In the genomic region with DNA sequence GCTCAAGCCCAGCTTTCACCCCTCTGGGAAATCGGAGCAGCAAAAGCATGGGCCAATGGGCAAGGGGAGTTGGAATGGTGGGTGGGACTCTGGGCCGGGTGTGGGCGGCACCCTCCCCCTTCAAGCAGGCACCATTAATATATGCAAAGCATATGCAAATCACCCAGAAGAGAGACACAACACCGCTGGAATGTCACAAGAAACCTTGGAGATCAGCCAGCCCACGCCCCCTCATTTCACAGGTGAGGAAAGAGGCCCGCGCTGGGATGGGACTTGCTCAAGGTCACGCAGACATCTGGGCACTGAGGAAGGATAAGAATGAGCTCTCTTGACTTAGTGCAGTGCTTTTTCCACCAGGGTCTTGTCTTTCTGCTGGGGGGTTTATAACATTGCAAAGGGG, we compare ENCODE assay signal across 15 cellular contexts. TPM values are rescaled to one million over a fixed set of nuclear protein-coding genes. Genes with fewer than 3 reads are reported as not detected.
DNase-seq lines count a peak whose midpoint lies in the region; ATAC-seq and TF ChIP-seq lines count a peak whose summit lies in the region.
"Had no signal": no experiment of that assay in that cellular context is flagged by ENCODE, and none has a peak within 500 bp of the region (broad histone marks: within the 10 kb centered on the region; RNA-seq: fewer than 3 reads in every experiment).

No MANE protein-coding gene starts in this region.

- no peak overlapping the region for H3K27ac ChIP-seq in breast epithelium
- peak overlapping the region; percentile 57 for H3K27ac ChIP-seq in angular gyrus (ENCODE audit: low read depth, low read length)
- peak overlapping the region; percentile 58 for H3K27ac ChIP-seq in layer of hippocampus (ENCODE audit: low read depth, low read length)
- H3K27ac ChIP-seq: coronary artery, foreskin keratinocyte, SJCRH30, tibial artery had no signal

- no peaks in the 10 kb centered on the region for H3K9me3 ChIP-seq in breast epithelium
- H3K9me3 ChIP-seq: SJCRH30, tibial artery had no signal

- H3K27me3 Mint-ChIP-seq in MCF 10A (ENCODE audit: insufficient read depth, unreplicated experiment) = peaks cover 24% of the 10 kb centered on the region

- BruUV-seq in MCF 10A (replicated peaks; lab: Mats Ljungman, UMichigan) = no TSS peak

- no peaks in the 10 kb centered on the region for H3K36me3 ChIP-seq in breast epithelium
- H3K36me3 ChIP-seq: SJCRH30, tibial artery had no signal

- H3K4me1 Mint-ChIP-seq in MCF 10A (ENCODE audit: insufficient read depth, unreplicated experiment) = no peaks in the 10 kb centered on the region

- H3K9me3 Mint-ChIP-seq in MCF 10A (ENCODE audit: unreplicated experiment) = no peaks in the 10 kb centered on the region

- H3K4me1 ChIP-seq in breast epithelium = peaks cover 0 to 9% of the 10 kb centered on the region in 2 donors
- H3K4me1 ChIP-seq: foreskin keratinocyte, SJCRH30 had no signal

- H3K36me3 Mint-ChIP-seq in MCF 10A (ENCODE audit: insufficient read depth, unreplicated experiment) = no peaks in the 10 kb centered on the region

- no peak for ATAC-seq in GM21381 (IDR thresholded peaks at IDR 0.05; ENCODE audit: unreplicated experiment)
- ATAC-seq in SK-N-SH treated with all-trans-retinoic acid at 6 μM for 48 hours = no peak
- ATAC-seq: foreskin keratinocyte had no signal

- TF ChIP-seq POLR2A in breast epithelium (IDR thresholded peaks at IDR 0.05) = no peak

- H3K27me3 ChIP-seq in breast epithelium (no peaks in the 10 kb centered on the region), layer of hippocampus (ENCODE audit: control insufficient read depth, insufficient read depth, low read length) (no peaks in the 10 kb centered on the region)

- H3K4me3 Mint-ChIP-seq in MCF 10A (ENCODE audit: unreplicated experiment) = no peak overlapping the region

- CTCF ChIA-PET in MCF 10A (lab: Yijun Ruan, JAX) = interaction anchor here (1.0 to 1.4 kb wide), 2 partner anchors 17 to 43 kb away, joined by 3 to 4 read pairs; no protein-coding TSS in a partner anchor

- intact Hi-C loops in MCF 10A (cut with micrococcal nuclease) = no loop called here
- intact Hi-C loops in breast epithelium (cut with DNase I; ENCODE audit: low total_unique reads) = no loop called here

- H3K27ac Mint-ChIP-seq in MCF 10A (ENCODE audit: low read depth, unreplicated experiment) = no peak overlapping the region

- POLR2A ChIA-PET in MCF 10A (lab: Yijun Ruan, JAX) = interaction anchor here (0.6 kb wide), 1 partner anchor 244 kb away, joined by 4 read pairs; no protein-coding TSS in a partner anchor

- no peak overlapping the region for H3K4me3 ChIP-seq in breast epithelium
- H3K4me3 ChIP-seq: coronary artery, SJCRH30, tibial artery had no signal

- DNase-seq in MCF 10A (ENCODE audit: unreplicated experiment) = peak; percentile 39
- no peak for DNase-seq in breast epithelium (ENCODE audit: low spot score in 2 of 2)
- no peak for DNase-seq in stimulated activated CD4-positive, alpha-beta T cell treated with anti-CD3 and anti-CD28 coated beads, Interleukin-12 subunit alpha, Interleukin-12 subunit beta, amount 100 ng/mL, for 4 hours
- no peak for DNase-seq in 8988T
- DNase-seq: activated CD4-positive, alpha-beta T cell treated with anti-CD3 and anti-CD28 coated beads for 4 hours; activated CD8-positive, alpha-beta memory T cell treated with anti-CD3 and anti-CD28 coated beads, Interleukin-2, amount 50 U/mL, for 48 hours; foreskin keratinocyte; OCI-M1; SJCRH30; tibial artery had no signal

- no peak for TF ChIP-seq CTCF in MCF 10A (IDR thresholded peaks at IDR 0.05; ENCODE audit: unreplicated experiment)
- no peak for TF ChIP-seq CTCF in breast epithelium (IDR thresholded peaks at IDR 0.05)

TF ChIP-seq in SK-N-SH treated with all-trans-retinoic acid at 6 μM for 48 hours, 23 proteins besides CTCF, POLR2A, EP300 and RAD21:
- TF ChIP-seq GLIS3 (CRISPR knock-in tag; IDR thresholded peaks at IDR 0.05) = no peak
- no peak for TF ChIP-seq PPARA (CRISPR knock-in tag; IDR thresholded peaks at IDR 0.05; ENCODE audit: borderline replicate concordance)
- no peak for TF ChIP-seq OSR1 (CRISPR knock-in tag; IDR thresholded peaks at IDR 0.05)
- no peak for TF ChIP-seq TOX (CRISPR knock-in tag; IDR thresholded peaks at IDR 0.05; ENCODE audit: borderline replicate concordance)
- TF ChIP-seq CSRNP3 (CRISPR knock-in tag; IDR thresholded peaks at IDR 0.05) = no peak
- TF ChIP-seq ESRRG (CRISPR knock-in tag; IDR thresholded peaks at IDR 0.05) = no peak
- no peak for TF ChIP-seq ZFP30 (CRISPR knock-in tag; IDR thresholded peaks at IDR 0.05)
- no peak for TF ChIP-seq ZC3H10 (CRISPR knock-in tag; IDR thresholded peaks at IDR 0.05)
- TF ChIP-seq SNAI2 (CRISPR knock-in tag; IDR thresholded peaks at IDR 0.05) = no peak
- TF ChIP-seq CSDC2 (CRISPR knock-in tag; IDR thresholded peaks at IDR 0.05) = no peak
- TF ChIP-seq ZNF70 (CRISPR knock-in tag; IDR thresholded peaks at IDR 0.05) = no peak
- TF ChIP-seq, protein P1, sequence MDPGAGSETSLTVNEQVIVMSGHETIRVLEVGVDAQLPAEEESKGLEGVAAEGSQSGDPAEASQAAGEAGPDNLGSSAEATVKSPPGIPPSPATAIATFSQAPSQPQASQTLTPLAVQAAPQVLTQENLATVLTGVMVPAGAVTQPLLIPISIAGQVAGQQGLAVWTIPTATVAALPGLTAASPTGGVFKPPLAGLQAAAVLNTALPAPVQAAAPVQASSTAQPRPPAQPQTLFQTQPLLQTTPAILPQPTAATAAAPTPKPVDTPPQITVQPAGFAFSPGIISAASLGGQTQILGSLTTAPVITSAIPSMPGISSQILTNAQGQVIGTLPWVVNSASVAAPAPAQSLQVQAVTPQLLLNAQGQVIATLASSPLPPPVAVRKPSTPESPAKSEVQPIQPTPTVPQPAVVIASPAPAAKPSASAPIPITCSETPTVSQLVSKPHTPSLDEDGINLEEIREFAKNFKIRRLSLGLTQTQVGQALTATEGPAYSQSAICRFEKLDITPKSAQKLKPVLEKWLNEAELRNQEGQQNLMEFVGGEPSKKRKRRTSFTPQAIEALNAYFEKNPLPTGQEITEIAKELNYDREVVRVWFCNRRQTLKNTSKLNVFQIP (CRISPR knock-in tag; IDR thresholded peaks at IDR 0.05; ENCODE audit: borderline replicate concordance, low read depth) = no peak
- no peak for TF ChIP-seq ZFP3 (CRISPR knock-in tag; IDR thresholded peaks at IDR 0.05)
- TF ChIP-seq, protein P2, sequence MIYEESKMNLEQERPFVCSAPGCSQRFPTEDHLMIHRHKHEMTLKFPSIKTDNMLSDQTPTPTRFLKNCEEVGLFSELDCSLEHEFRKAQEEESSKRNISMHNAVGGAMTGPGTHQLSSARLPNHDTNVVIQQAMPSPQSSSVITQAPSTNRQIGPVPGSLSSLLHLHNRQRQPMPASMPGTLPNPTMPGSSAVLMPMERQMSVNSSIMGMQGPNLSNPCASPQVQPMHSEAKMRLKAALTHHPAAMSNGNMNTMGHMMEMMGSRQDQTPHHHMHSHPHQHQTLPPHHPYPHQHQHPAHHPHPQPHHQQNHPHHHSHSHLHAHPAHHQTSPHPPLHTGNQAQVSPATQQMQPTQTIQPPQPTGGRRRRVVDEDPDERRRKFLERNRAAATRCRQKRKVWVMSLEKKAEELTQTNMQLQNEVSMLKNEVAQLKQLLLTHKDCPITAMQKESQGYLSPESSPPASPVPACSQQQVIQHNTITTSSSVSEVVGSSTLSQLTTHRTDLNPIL (CRISPR knock-in tag; IDR thresholded peaks at IDR 0.05; ENCODE audit: low read depth) = no peak
- TF ChIP-seq TCF4 (CRISPR knock-in tag; IDR thresholded peaks at IDR 0.05; ENCODE audit: borderline replicate concordance) = no peak
- TF ChIP-seq RARB (CRISPR knock-in tag; IDR thresholded peaks at IDR 0.05) = no peak
TF ChIP-seq in SK-N-SH treated with all-trans-retinoic acid at 6 μM for 48 hours: peak in this region for 0.

RNA-seq across cellular contexts. Expression of gene SRCIN1, which starts 4.8 kb away (rescaled TPM):
- total RNA-seq in MCF 10A (2022) (5.7 and 8.6 TPM in 2 replicates), breast epithelium (10 to 100 TPM in 1 of 3 donors, 1 to 10 TPM in 2; 4.2 to 10.8 (median 8.8) TPM)

Comparison
In these comparisons a context has a peak if more than half of its experiments do, and no peak if none do; other contexts are left out.
1. H3K27ac ChIP-seq: peak in angular gyrus (single experiment) and layer of hippocampus (single experiment); none in breast epithelium (0 of 2).